8 cellular contexts compared by ENCODE assay signal in the genomic region with DNA sequence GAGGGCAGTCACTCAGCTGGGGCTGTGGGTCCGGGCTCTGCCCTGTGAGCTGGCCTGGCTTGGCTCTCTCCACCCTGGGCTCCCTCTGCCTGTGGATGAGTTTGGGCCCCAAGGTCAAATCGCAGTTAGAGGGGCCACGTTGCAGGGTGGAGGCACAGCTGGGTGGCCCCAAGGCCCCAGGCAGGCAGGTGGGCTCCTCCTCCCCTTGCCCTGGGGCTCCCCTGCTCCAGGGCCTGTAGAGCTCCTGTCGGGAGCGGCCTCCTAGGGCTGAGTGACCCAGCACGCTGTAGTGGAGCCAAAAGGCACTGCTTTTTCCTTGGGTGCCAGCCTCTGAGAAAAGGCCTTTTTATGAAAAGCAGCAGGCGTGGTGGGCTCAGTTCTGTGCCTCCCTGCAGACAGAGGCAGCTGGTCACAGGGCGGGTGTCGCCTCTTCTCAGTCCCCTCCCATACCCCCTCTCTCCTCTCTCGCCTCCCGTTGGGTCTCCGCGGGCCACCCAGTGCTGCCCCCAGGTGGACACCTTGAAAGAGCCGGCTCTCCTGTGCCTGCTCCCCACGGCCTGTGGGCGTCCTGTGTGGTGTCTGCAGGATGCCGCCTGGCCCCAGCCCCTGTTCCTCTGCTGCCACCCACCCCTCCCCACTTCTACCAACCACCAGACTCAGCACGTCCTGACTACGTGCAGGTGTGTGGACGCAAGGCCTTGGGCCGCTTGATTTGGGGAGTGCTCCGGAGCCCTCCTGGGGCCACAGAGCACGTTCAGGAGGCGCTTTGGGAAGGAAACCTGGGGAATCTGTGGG. TPM values are rescaled to one million over a fixed set of nuclear protein-coding genes. Genes with fewer than 3 reads are reported as not detected.
DNase-seq lines count a peak whose midpoint lies in the region; ATAC-seq, FAIRE-seq and TF ChIP-seq lines count a peak whose summit lies in the region.

No MANE protein-coding gene starts in this region.

- peak overlapping the region; percentile 56 for H3K4me2 ChIP-seq in HepG2 (ENCODE audit: low read depth, low read length)

- H3K4me1 ChIP-seq in HepG2 (ENCODE audit: insufficient read depth, low read length) = peaks cover 37% of the 10 kb centered on the region

- CTCF ChIA-PET in HepG2 (lab: Yijun Ruan, JAX; ENCODE audit: low intra/inter-chr PET ratio, low total read pairs) = interaction anchor here (0.7 to 4.9 kb wide), 5 partner anchors 12 to 176 kb away, joined by 3 to 46 read pairs (median 3); no protein-coding TSS in a partner anchor

- no peak overlapping the region for H2AFZ ChIP-seq in HepG2 (ENCODE audit: low read length)

- TF ChIP-seq CTCF in HepG2 (CRISPR knock-in tag; IDR thresholded peaks at IDR 0.05) = peak; percentile 90

- peaks cover 7% of the 10 kb centered on the region for H3K4me1 Mint-ChIP-seq in central memory CD8-positive, alpha-beta T cell

- H3K4me3 Mint-ChIP-seq in central memory CD8-positive, alpha-beta T cell = no peak overlapping the region

- H3K9me3 Mint-ChIP-seq in central memory CD8-positive, alpha-beta T cell = no peaks in the 10 kb centered on the region

- no peaks in the 10 kb centered on the region for H3K27me3 Mint-ChIP-seq in central memory CD8-positive, alpha-beta T cell

- peak; percentile 83 for ATAC-seq in central memory CD8-positive, alpha-beta T cell (replicated peaks; ENCODE audit: extremely low read depth, poor library complexity, severe bottlenecking)
- ATAC-seq in HepG2 (peak; percentile 90), HG02840 (IDR thresholded peaks at IDR 0.05; ENCODE audit: low FRiP score, unreplicated experiment) (no peak)

- TF ChIP-seq EP300 in HepG2 (IDR thresholded peaks at IDR 0.05; ENCODE audit: low read depth in 2 of 2, low read length in 2 of 2) = peak in 1 of 2 experiments; percentile 3; a peak in 1 of 4 replicates
- peak; percentile 42 for TF ChIP-seq EP300 in HepG2 (CRISPR knock-in tag; IDR thresholded peaks at IDR 0.05; ENCODE audit: borderline replicate concordance)

- in situ Hi-C loops in HepG2 (cut with HindIII; ENCODE audit: extremely low pct_ligation_motif_present, low pct_unique_long_range_greater_than_20kb) = no loop called here

- peak overlapping the region; percentile 56 for H3K27ac ChIP-seq in HepG2 (ENCODE audit: extremely low read length, insufficient read depth, low read length)

- WGBS in HepG2 (ENCODE audit: low lambda C conversion rate) = 59% methylated on average over 23 of the region's 24 CpGs

- BruUV-seq in HepG2 (replicated peaks; lab: Mats Ljungman, UMichigan) = no TSS peak

- intact Hi-C loops in HepG2 (cut with micrococcal nuclease; ENCODE audit: unreplicated experiment) = loop anchor here (1.0 to 5.0 kb wide), 2 partner anchors 34 to 145 kb away; partner anchors contain the start of gene LSM14B

- peaks cover 20% of the 10 kb centered on the region for H3K36me3 Mint-ChIP-seq in central memory CD8-positive, alpha-beta T cell (ENCODE audit: insufficient read depth)

- POLR2A ChIA-PET in HepG2 (lab: Yijun Ruan, JAX) = interaction anchor here (0.8 to 2.6 kb wide), 6 partner anchors 11 to 146 kb away, joined by 3 to 7 read pairs (median 4); no protein-coding TSS in a partner anchor

- no peak for TF ChIP-seq POLR2A in HepG2 (IDR thresholded peaks at IDR 0.05; ENCODE audit: insufficient read depth in 1 of 2, low read depth in 2 of 2, low read length in 2 of 2)

- no peaks in the 10 kb centered on the region for H3K27me3 ChIP-seq in HepG2 (ENCODE audit: control insufficient read depth in 1 of 2, insufficient read depth in 2 of 2, low read length in 2 of 2)

- TF ChIP-seq RAD21 in HepG2 (CRISPR knock-in tag; IDR thresholded peaks at IDR 0.05) = peak; percentile 94

- FAIRE-seq in HepG2 (lab: Jason Lieb, UNC) = peak; percentile 8

- peaks cover 81% of the 10 kb centered on the region for H3K79me2 ChIP-seq in HepG2 (ENCODE audit: insufficient read depth, low read length)

- no peak overlapping the region for H3K4me3 ChIP-seq in Jurkat, Clone E6-1 (ENCODE audit: low read length)
- H3K4me3 ChIP-seq in HepG2 (replicated peaks in 1 of 3; ENCODE audit: insufficient read depth in 1 of 3, low read depth in 2 of 3, low read length in 3 of 3) = peak overlapping the region in 1 of 3 experiments; percentile 44; a peak in 1 of 6 replicates

- H3K9ac ChIP-seq in HepG2 (ENCODE audit: insufficient read depth, low read depth, low read length) = peak overlapping the region; percentile 29

- DNase-seq in DMS53 (lab: John Stamatoyannopoulos, UW) = peak; percentile 63
- no peak for DNase-seq in DMS53 treated with DMSO at 0.1 percent for 48 hours (lab: John Stamatoyannopoulos, UW; ENCODE audit: unreplicated experiment)
- DNase-seq in Jurkat, Clone E6-1 (ENCODE audit: low read depth, low spot score) = peak; percentile 32
- peak; percentile 47 to 65 (median 52) for DNase-seq in activated CD4-positive, CD25-positive, alpha-beta regulatory T cell (lab: John Stamatoyannopoulos, UW)
- DNase-seq in central memory CD8-positive, alpha-beta T cell (ENCODE audit: low spot score in 2 of 2) = peak; percentile 60 to 64
- DNase-seq in HepG2 (ENCODE audit: low spot score) = peak; percentile 78
- peak; percentile 45 to 50 for DNase-seq in stimulated activated CD8-positive, alpha-beta memory T cell treated with anti-CD3 and anti-CD28 coated beads, Interleukin-15, amount 100 ng/mL, for 4 hours (ENCODE audit: low read depth in 2 of 2)

- peaks cover 31 to 73% of the 10 kb centered on the region in 2 experiments for H3K36me3 ChIP-seq in HepG2 (replicated peaks in 1 of 2; ENCODE audit: control insufficient read depth in 1 of 2, insufficient read depth in 2 of 2, low read length in 2 of 2)

- no peak overlapping the region for H3K27ac Mint-ChIP-seq in central memory CD8-positive, alpha-beta T cell (ENCODE audit: low read depth)

- H3K9me3 ChIP-seq in HepG2 (ENCODE audit: low read length) = no peaks in the 10 kb centered on the region

- H4K20me1 ChIP-seq in HepG2 (ENCODE audit: insufficient read depth, low read length) = peaks cover 17% of the 10 kb centered on the region

RNA-seq across cellular contexts. Expression of gene SS18L1, which starts 13.2 kb away (rescaled TPM):
- polyA plus RNA-seq in Jurkat, Clone E6-1 (2012; ENCODE audit: insufficient read depth, insufficient read length) = 17.1 TPM
- 15.3 and 17.8 TPM in 2 replicates for total RNA-seq in HepG2 (2016; rRNA removed; fragmentation: Illumina TruSeq; extraction: Trizol)
- total RNA-seq in HepG2 (2016; cell fraction: cytosol; rRNA removed; fragmentation: Illumina TruSeq; extraction: Trizol; ENCODE audit: low read depth) = 8.6 and 10.0 TPM in 2 replicates
- 14.3 and 17.3 TPM in 2 replicates for total RNA-seq in HepG2 (2016; cell fraction: insoluble cytoplasmic fraction; rRNA removed; fragmentation: Illumina TruSeq; extraction: Trizol)
- 13.2 and 13.6 TPM in 2 replicates for total RNA-seq in HepG2 (2016; cell fraction: membrane; rRNA removed; fragmentation: Illumina TruSeq; extraction: Trizol)
- total RNA-seq in HepG2 (2016; cell fraction: nucleus; rRNA removed; fragmentation: Illumina TruSeq; extraction: Trizol) = 21.3 and 26.0 TPM in 2 replicates
- polyA plus RNA-seq in HepG2 (2011; rRNA removed) = 27.6 and 32.0 TPM in 2 replicates
- 13.9 and 24.3 TPM in 2 replicates for polyA plus RNA-seq in HepG2 (2011; cell fraction: cytosol; rRNA removed)
- polyA plus RNA-seq in HepG2 (2011; cell fraction: nucleus; rRNA removed) = 94.6 and 141 TPM in 2 replicates
- polyA plus RNA-seq in HepG2 (2012) = 16.9 and 17.6 TPM in 2 replicates
- polyA plus RNA-seq in HepG2 (2016; cell fraction: cytosol; fragmentation: Illumina TruSeq; extraction: Trizol; ENCODE audit: low read depth) = 2.6 and 2.8 TPM in 2 replicates
- 12.8 and 13.4 TPM in 2 replicates for polyA plus RNA-seq in HepG2 (2016; cell fraction: insoluble cytoplasmic fraction; fragmentation: Illumina TruSeq; extraction: Trizol; ENCODE audit: low read depth)
- polyA plus RNA-seq in HepG2 (2016; cell fraction: membrane; fragmentation: Illumina TruSeq; extraction: Trizol; ENCODE audit: low read depth) = 5.4 and 6.3 TPM in 2 replicates
- 60.6 and 69.1 TPM in 2 replicates for polyA plus RNA-seq in HepG2 (2016; cell fraction: nucleus; fragmentation: Illumina TruSeq; extraction: Trizol; ENCODE audit: insufficient read depth, low read depth)
- 32.8 and 53.5 TPM in 2 replicates for polyA minus RNA-seq in HepG2 (2011; rRNA and poly(A)+ RNA removed; ENCODE audit: low replicate concordance)
- 14.5 and 16.4 TPM in 2 replicates for polyA minus RNA-seq in HepG2 (2011; cell fraction: cytosol; rRNA and poly(A)+ RNA removed)
- 30.1 and 33.4 TPM in 2 replicates for polyA minus RNA-seq in HepG2 (2011; cell fraction: nucleus; rRNA and poly(A)+ RNA removed)

RNA-seq across cellular contexts. Expression of gene PSMA7, which starts 13.6 kb away (rescaled TPM):
- 375 TPM for polyA plus RNA-seq in Jurkat, Clone E6-1 (2012; ENCODE audit: insufficient read depth, insufficient read length)
- total RNA-seq in HepG2 (2016; rRNA removed; fragmentation: Illumina TruSeq; extraction: Trizol) = 531 and 639 TPM in 2 replicates
- 280 and 300 TPM in 2 replicates for total RNA-seq in HepG2 (2016; cell fraction: cytosol; rRNA removed; fragmentation: Illumina TruSeq; extraction: Trizol; ENCODE audit: low read depth)
- total RNA-seq in HepG2 (2016; cell fraction: insoluble cytoplasmic fraction; rRNA removed; fragmentation: Illumina TruSeq; extraction: Trizol) = 555 and 661 TPM in 2 replicates
- 259 and 300 TPM in 2 replicates for total RNA-seq in HepG2 (2016; cell fraction: membrane; rRNA removed; fragmentation: Illumina TruSeq; extraction: Trizol)
- total RNA-seq in HepG2 (2016; cell fraction: nucleus; rRNA removed; fragmentation: Illumina TruSeq; extraction: Trizol) = 259 and 270 TPM in 2 replicates
- polyA plus RNA-seq in HepG2 (2011; rRNA removed) = 571 and 631 TPM in 2 replicates
- 539 and 602 TPM in 2 replicates for polyA plus RNA-seq in HepG2 (2011; cell fraction: cytosol; rRNA removed)
- polyA plus RNA-seq in HepG2 (2011; cell fraction: nucleus; rRNA removed) = 375 and 401 TPM in 2 replicates
- 283 and 330 TPM in 2 replicates for polyA plus RNA-seq in HepG2 (2012)
- polyA plus RNA-seq in HepG2 (2016; cell fraction: cytosol; fragmentation: Illumina TruSeq; extraction: Trizol; ENCODE audit: low read depth) = 290 and 328 TPM in 2 replicates
- polyA plus RNA-seq in HepG2 (2016; cell fraction: insoluble cytoplasmic fraction; fragmentation: Illumina TruSeq; extraction: Trizol; ENCODE audit: low read depth) = 656 and 720 TPM in 2 replicates
- 233 and 270 TPM in 2 replicates for polyA plus RNA-seq in HepG2 (2016; cell fraction: membrane; fragmentation: Illumina TruSeq; extraction: Trizol; ENCODE audit: low read depth)
- 418 and 431 TPM in 2 replicates for polyA plus RNA-seq in HepG2 (2016; cell fraction: nucleus; fragmentation: Illumina TruSeq; extraction: Trizol; ENCODE audit: insufficient read depth, low read depth)
- polyA minus RNA-seq in HepG2 (2011; rRNA and poly(A)+ RNA removed; ENCODE audit: low replicate concordance) = 380 and 541 TPM in 2 replicates
- polyA minus RNA-seq in HepG2 (2011; cell fraction: cytosol; rRNA and poly(A)+ RNA removed) = 93.0 and 111 TPM in 2 replicates
- 111 and 120 TPM in 2 replicates for polyA minus RNA-seq in HepG2 (2011; cell fraction: nucleus; rRNA and poly(A)+ RNA removed)

RNA-seq across cellular contexts. Expression of gene MTG2, which starts 26.0 kb away (rescaled TPM):
- polyA plus RNA-seq in Jurkat, Clone E6-1 (2012; ENCODE audit: insufficient read depth, insufficient read length) = 31.2 TPM
- total RNA-seq in HepG2 (2016; rRNA removed; fragmentation: Illumina TruSeq; extraction: Trizol) = 31.3 and 37.8 TPM in 2 replicates
- total RNA-seq in HepG2 (2016; cell fraction: cytosol; rRNA removed; fragmentation: Illumina TruSeq; extraction: Trizol; ENCODE audit: low read depth) = 14.9 and 15.3 TPM in 2 replicates
- total RNA-seq in HepG2 (2016; cell fraction: insoluble cytoplasmic fraction; rRNA removed; fragmentation: Illumina TruSeq; extraction: Trizol) = 30.0 and 35.2 TPM in 2 replicates
- total RNA-seq in HepG2 (2016; cell fraction: membrane; rRNA removed; fragmentation: Illumina TruSeq; extraction: Trizol) = 20.4 and 23.8 TPM in 2 replicates
- 23.8 and 28.4 TPM in 2 replicates for total RNA-seq in HepG2 (2016; cell fraction: nucleus; rRNA removed; fragmentation: Illumina TruSeq; extraction: Trizol)
- 20.4 and 22.5 TPM in 2 replicates for polyA plus RNA-seq in HepG2 (2011; rRNA removed)
- polyA plus RNA-seq in HepG2 (2011; cell fraction: cytosol; rRNA removed) = 19.5 and 23.4 TPM in 2 replicates
- 31.1 and 31.2 TPM in 2 replicates for polyA plus RNA-seq in HepG2 (2011; cell fraction: nucleus; rRNA removed)
- 21.4 and 26.9 TPM in 2 replicates for polyA plus RNA-seq in HepG2 (2012)
- 13.5 and 13.6 TPM in 2 replicates for polyA plus RNA-seq in HepG2 (2016; cell fraction: cytosol; fragmentation: Illumina TruSeq; extraction: Trizol; ENCODE audit: low read depth)
- polyA plus RNA-seq in HepG2 (2016; cell fraction: insoluble cytoplasmic fraction; fragmentation: Illumina TruSeq; extraction: Trizol; ENCODE audit: low read depth) = 33.7 and 36.3 TPM in 2 replicates
- polyA plus RNA-seq in HepG2 (2016; cell fraction: membrane; fragmentation: Illumina TruSeq; extraction: Trizol; ENCODE audit: low read depth) = 18.0 and 19.8 TPM in 2 replicates
- polyA plus RNA-seq in HepG2 (2016; cell fraction: nucleus; fragmentation: Illumina TruSeq; extraction: Trizol; ENCODE audit: insufficient read depth, low read depth) = 87.6 and 92.7 TPM in 2 replicates
- 27.2 and 36.2 TPM in 2 replicates for polyA minus RNA-seq in HepG2 (2011; rRNA and poly(A)+ RNA removed; ENCODE audit: low replicate concordance)
- 13.0 and 15.4 TPM in 2 replicates for polyA minus RNA-seq in HepG2 (2011; cell fraction: cytosol; rRNA and poly(A)+ RNA removed)
- 16.7 and 20.9 TPM in 2 replicates for polyA minus RNA-seq in HepG2 (2011; cell fraction: nucleus; rRNA and poly(A)+ RNA removed)

RNA-seq across cellular contexts. Expression of gene LSM14B, which starts 34.5 kb away (rescaled TPM):
- 60.7 TPM for polyA plus RNA-seq in Jurkat, Clone E6-1 (2012; ENCODE audit: insufficient read depth, insufficient read length)
- 77.7 and 79.2 TPM in 2 replicates for total RNA-seq in HepG2 (2016; rRNA removed; fragmentation: Illumina TruSeq; extraction: Trizol)
- 24.5 and 25.5 TPM in 2 replicates for total RNA-seq in HepG2 (2016; cell fraction: cytosol; rRNA removed; fragmentation: Illumina TruSeq; extraction: Trizol; ENCODE audit: low read depth)
- total RNA-seq in HepG2 (2016; cell fraction: insoluble cytoplasmic fraction; rRNA removed; fragmentation: Illumina TruSeq; extraction: Trizol) = 67.6 and 79.5 TPM in 2 replicates
- total RNA-seq in HepG2 (2016; cell fraction: membrane; rRNA removed; fragmentation: Illumina TruSeq; extraction: Trizol) = 64.7 and 64.9 TPM in 2 replicates
- 45.7 and 51.1 TPM in 2 replicates for total RNA-seq in HepG2 (2016; cell fraction: nucleus; rRNA removed; fragmentation: Illumina TruSeq; extraction: Trizol)
- polyA plus RNA-seq in HepG2 (2011; rRNA removed) = 43.3 and 50.4 TPM in 2 replicates
- 24.6 and 38.4 TPM in 2 replicates for polyA plus RNA-seq in HepG2 (2011; cell fraction: cytosol; rRNA removed)
- 68.1 and 80.1 TPM in 2 replicates for polyA plus RNA-seq in HepG2 (2011; cell fraction: nucleus; rRNA removed)
- 35.5 and 43.9 TPM in 2 replicates for polyA plus RNA-seq in HepG2 (2012)
- polyA plus RNA-seq in HepG2 (2016; cell fraction: cytosol; fragmentation: Illumina TruSeq; extraction: Trizol; ENCODE audit: low read depth) = 15.6 and 19.3 TPM in 2 replicates
- 70.8 and 83.3 TPM in 2 replicates for polyA plus RNA-seq in HepG2 (2016; cell fraction: insoluble cytoplasmic fraction; fragmentation: Illumina TruSeq; extraction: Trizol; ENCODE audit: low read depth)
- polyA plus RNA-seq in HepG2 (2016; cell fraction: membrane; fragmentation: Illumina TruSeq; extraction: Trizol; ENCODE audit: low read depth) = 38.0 and 40.1 TPM in 2 replicates
- 84.6 and 88.2 TPM in 2 replicates for polyA plus RNA-seq in HepG2 (2016; cell fraction: nucleus; fragmentation: Illumina TruSeq; extraction: Trizol; ENCODE audit: insufficient read depth, low read depth)
- polyA minus RNA-seq in HepG2 (2011; rRNA and poly(A)+ RNA removed; ENCODE audit: low replicate concordance) = 41.0 and 77.9 TPM in 2 replicates
- polyA minus RNA-seq in HepG2 (2011; cell fraction: cytosol; rRNA and poly(A)+ RNA removed) = 22.8 and 27.3 TPM in 2 replicates
- polyA minus RNA-seq in HepG2 (2011; cell fraction: nucleus; rRNA and poly(A)+ RNA removed) = 35.0 and 37.7 TPM in 2 replicates
